In genomic region chr11:131867457-131868257, GRCh38 we compare ENCODE assay signal across 8 cellular contexts.
DNase-seq lines count a peak whose midpoint lies in the region; ATAC-seq and TF ChIP-seq lines count a peak whose summit lies in the region.

No MANE protein-coding gene starts in this region.

- H3K4me1 Mint-ChIP-seq in activated naive CD4-positive, alpha-beta T cell treated with anti-CD3 and anti-CD28 coated beads, Interleukin-2, amount 10 ng/mL, durations not matched to agents 7 days and 5 days = no peaks in the 10 kb centered on the region

- H3K27ac Mint-ChIP-seq in activated naive CD4-positive, alpha-beta T cell treated with anti-CD3 and anti-CD28 coated beads, Interleukin-2, amount 10 ng/mL, durations not matched to agents 7 days and 5 days = no peak overlapping the region

- CTCF ChIA-PET in activated naive CD4-positive, alpha-beta T cell treated with anti-CD3 and anti-CD28 coated beads, Interleukin-2, amount 10 ng/mL, durations not matched to agents 7 days and 5 days (lab: Charles Lee) = interaction anchor here (0.9 kb wide), 1 partner anchor 1053 kb away, joined by 3 read pairs; no protein-coding TSS in a partner anchor

- peak; percentile 22 for DNase-seq in activated naive CD4-positive, alpha-beta T cell treated with anti-CD3 and anti-CD28 coated beads, Interleukin-2, amount 10 ng/mL, durations not matched to agents 7 days and 5 days
- no peak for DNase-seq in activated naive CD4-positive, alpha-beta T cell treated with Interleukin-2 at 50 U/mL for 16 hours
- DNase-seq in NCI-H2227 treated with DMSO at 0.1 percent for 48 hours (lab: John Stamatoyannopoulos, UW) (peak; percentile 48), astrocyte of the cerebellum (ENCODE audit: low read depth) (peak; percentile 81), hypothalamus (lab: John Stamatoyannopoulos, UW) (peak in 48 of 51 donors; percentile 6 to 86 (median 45)), smooth muscle cell of the brain vasculature (ENCODE audit: low read depth, low spot score) (peak; percentile 74)

- no peaks in the 10 kb centered on the region for H3K36me3 Mint-ChIP-seq in activated naive CD4-positive, alpha-beta T cell treated with anti-CD3 and anti-CD28 coated beads, Interleukin-2, amount 10 ng/mL, durations not matched to agents 7 days and 5 days

- in situ Hi-C loops in astrocyte of the cerebellum (cut with HindIII; ENCODE audit: low sequenced_read_pairs) = no loop called here

- peak; percentile 93 for TF ChIP-seq CTCF in astrocyte of the cerebellum (IDR thresholded peaks at IDR 0.05; ENCODE audit: low read depth, low read length, missing control alignments)

- H3K4me3 ChIP-seq in astrocyte of the cerebellum (ENCODE audit: low read depth, low read length) = no peak overlapping the region

- H3K4me3 Mint-ChIP-seq in activated naive CD4-positive, alpha-beta T cell treated with anti-CD3 and anti-CD28 coated beads, Interleukin-2, amount 10 ng/mL, durations not matched to agents 7 days and 5 days = no peak overlapping the region

- ATAC-seq in HG02884 (IDR thresholded peaks at IDR 0.05; ENCODE audit: unreplicated experiment) (peak; percentile 66), GM19452 (IDR thresholded peaks at IDR 0.05; ENCODE audit: unreplicated experiment) (no peak)

- peaks cover 7% of the 10 kb centered on the region for H3K9me3 Mint-ChIP-seq in activated naive CD4-positive, alpha-beta T cell treated with anti-CD3 and anti-CD28 coated beads, Interleukin-2, amount 10 ng/mL, durations not matched to agents 7 days and 5 days

- no peaks in the 10 kb centered on the region for H3K27me3 Mint-ChIP-seq in activated naive CD4-positive, alpha-beta T cell treated with anti-CD3 and anti-CD28 coated beads, Interleukin-2, amount 10 ng/mL, durations not matched to agents 7 days and 5 days
